ENCODE assay signal across 9 cellular contexts in the genomic region with DNA sequence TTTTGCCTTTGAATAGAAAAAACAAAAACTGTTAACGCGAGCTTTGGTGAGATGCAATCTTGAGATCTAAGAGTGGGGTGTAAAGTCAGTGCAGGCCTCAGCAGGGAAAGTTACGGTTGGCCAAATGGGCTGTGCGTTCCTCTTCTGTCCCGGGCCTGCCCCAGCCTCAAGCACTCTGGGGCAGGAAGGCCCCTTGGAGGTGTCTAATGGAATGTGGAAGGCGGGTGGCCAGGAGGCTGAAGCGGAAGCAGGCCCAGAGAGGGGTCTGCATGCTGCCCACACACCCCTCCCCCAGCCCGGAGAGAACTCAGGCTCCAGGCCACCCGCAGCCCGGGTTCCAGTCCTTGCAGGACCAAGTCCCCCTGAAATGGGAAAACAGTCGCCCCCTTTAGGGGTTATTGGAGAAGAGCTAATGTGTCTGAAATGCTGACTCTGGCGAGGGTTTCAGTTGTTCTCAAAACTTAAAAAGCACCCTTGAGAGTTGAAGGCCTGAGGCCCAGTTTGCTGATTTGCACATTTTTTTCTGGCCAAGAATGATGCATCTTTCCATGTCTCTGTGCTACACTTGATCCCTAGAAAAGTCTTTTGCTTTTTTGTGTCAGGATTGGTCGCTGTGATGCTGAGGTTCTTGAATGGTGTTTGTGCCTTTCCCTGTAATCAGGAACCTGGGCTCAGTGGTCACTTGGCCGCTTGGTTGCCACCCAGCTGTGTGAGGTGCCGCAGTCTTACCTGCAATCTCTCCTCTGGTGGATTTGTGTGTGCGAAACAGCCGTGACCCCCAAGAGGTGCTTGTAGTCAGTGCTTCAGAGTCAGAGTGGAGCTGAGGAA. TPM values are rescaled to one million over a fixed set of nuclear protein-coding genes. Genes with fewer than 3 reads are reported as not detected.
DNase-seq lines count a peak whose midpoint lies in the region; ATAC-seq and TF ChIP-seq lines count a peak whose summit lies in the region.
"Had no signal": no experiment of that assay in that cellular context is flagged by ENCODE, and none has a peak within 500 bp of the region (broad histone marks: within the 10 kb centered on the region; RNA-seq: fewer than 3 reads in every experiment).

No MANE protein-coding gene starts in this region.

- peaks cover 18% of the 10 kb centered on the region for H3K27me3 ChIP-seq in WERI-Rb-1 (ENCODE audit: insufficient read depth, low read depth, severe bottlenecking)
- peaks cover 0 to 24% (median 0%) of the 10 kb centered on the region in 9 donors for H3K27me3 ChIP-seq in heart left ventricle

- ATAC-seq in heart left ventricle (no peak), GM18517 (IDR thresholded peaks at IDR 0.05; ENCODE audit: unreplicated experiment) (no peak), GM21786 (IDR thresholded peaks at IDR 0.05; ENCODE audit: unreplicated experiment) (no peak)

- H3K4me3 ChIP-seq in WERI-Rb-1 (ENCODE audit: low read depth, low read length) (no peak overlapping the region), heart left ventricle (peak overlapping the region in 11 of 12 donors; percentile 43 to 97 (median 67))

- H3K4me1 ChIP-seq in heart left ventricle = peaks cover 0 to 78% (median 59%) of the 10 kb centered on the region in 12 donors

- H3K9me3 ChIP-seq in WERI-Rb-1 (ENCODE audit: severe bottlenecking) = no peaks in the 10 kb centered on the region
- no peaks in the 10 kb centered on the region for H3K9me3 ChIP-seq in heart left ventricle
- H3K9me3 ChIP-seq: upper lobe of left lung had no signal

- 0 out of 2 replicates have a peak, but pooled peaks have one; percentile 10 for TF ChIP-seq CTCF in WERI-Rb-1 (IDR thresholded peaks at IDR 0.05; ENCODE audit: low read depth, low read length)
- peak in 1 of 12 donors; percentile 10 for TF ChIP-seq CTCF in heart left ventricle (IDR thresholded peaks at IDR 0.05)

- 71 to 81% (median 77%) methylated on average over 16 to 17 of the region's 17 CpGs for WGBS in heart left ventricle, 4 donors

- no peak overlapping the region for H3K27ac ChIP-seq in WERI-Rb-1
- peak overlapping the region in 10 of 12 donors; percentile 74 to 92 (median 84) for H3K27ac ChIP-seq in heart left ventricle

- DNase-seq in EL (peak; percentile 26), WERI-Rb-1 (no peak), heart left ventricle (peak in 3 of 5 donors; percentile 23 to 48 (median 36)), posterior vena cava (ENCODE audit: low spot score) (peak; percentile 76), NCI-H446 treated with DMSO at 0.1 percent for 48 hours (lab: John Stamatoyannopoulos, UW) (no peak), NCI-H1105 treated with DMSO at 0.1 percent for 48 hours (lab: John Stamatoyannopoulos, UW) (no peak)

- intact Hi-C loops in heart left ventricle (cut with DNase I) = no loop called here
- intact Hi-C loops in posterior vena cava (cut with DNase I) = no loop called here

- no peak for TF ChIP-seq POLR2A in heart left ventricle (IDR thresholded peaks at IDR 0.05)

- H3K36me3 ChIP-seq in WERI-Rb-1 = no peaks in the 10 kb centered on the region
- H3K36me3 ChIP-seq in heart left ventricle = no peaks in the 10 kb centered on the region
- H3K36me3 ChIP-seq: upper lobe of left lung had no signal

RNA-seq across cellular contexts. Expression of gene COL18A1, which starts 2.0 kb away (rescaled TPM):
- total RNA-seq in heart left ventricle (100 to 1,000 TPM in 2 of 9 donors, 10 to 100 TPM in 7; 31.7 to 109 (median 59.0) TPM), posterior vena cava (100 to 1,000 TPM; 117 to 133 TPM)
- 10 to 100 TPM; 38.9 to 65.6 TPM for polyA plus RNA-seq in heart left ventricle

Comparison
In these comparisons a context has a peak if more than half of its experiments do, and no peak if none do; other contexts are left out.
1. DNase-seq: peak in EL (single experiment), heart left ventricle (3 of 5) and posterior vena cava (single experiment); none in WERI-Rb-1 (single experiment), NCI-H446 treated with DMSO at 0.1 percent for 48 hours (single experiment) and NCI-H1105 treated with DMSO at 0.1 percent for 48 hours (single experiment).